20 cellular contexts compared by ENCODE assay signal in genomic region chr16:85619089-85619850, GRCh38. TPM values are rescaled to one million over a fixed set of nuclear protein-coding genes. Genes with fewer than 3 reads are reported as not detected.
DNase-seq lines count a peak whose midpoint lies in the region; ATAC-seq and TF ChIP-seq lines count a peak whose summit lies in the region.
"Had no signal": no experiment of that assay in that cellular context is flagged by ENCODE, and none has a peak within 500 bp of the region (broad histone marks: within the 10 kb centered on the region; RNA-seq: fewer than 3 reads in every experiment).

No MANE protein-coding gene starts in this region.

- H3K4me3 Mint-ChIP-seq in HFFc6 (no peak overlapping the region), natural killer cell (no peak overlapping the region)

- no peak overlapping the region for H2BK12ac ChIP-seq in neuronal stem cell (ENCODE audit: low read length)

- WGBS in body of pancreas, 2 donors: 76 to 83% methylated on average over 20 to 28 of the region's 28 CpGs
- WGBS in neuronal stem cell (ENCODE audit: extremely low coverage in 2 of 2, insufficient read length in 2 of 2, insufficient replicate concordance in 1 of 2), 2 donors: no CpG with 5 or more reads among the region's 28 CpGs

- no peak overlapping the region for H2BK5ac ChIP-seq in neuronal stem cell (ENCODE audit: low read length)

- H3K36me3 ChIP-seq in body of pancreas (replicated peaks in 1 of 2; ENCODE audit: insufficient read depth in 1 of 2, low read depth in 2 of 2) (no peaks in the 10 kb centered on the region), neuronal stem cell (replicated peaks in 1 of 2; ENCODE audit: control insufficient read depth in 2 of 2, insufficient read depth in 2 of 2, low read length in 2 of 2) (peaks cover 0 to 35% of the 10 kb centered on the region in 2 donors)
- H3K36me3 ChIP-seq: SJSA1 had no signal

- peak overlapping the region; percentile 14 for H3K9ac ChIP-seq in neuronal stem cell (ENCODE audit: low read depth, low read length, poor library complexity)

- peak overlapping the region; percentile 98 for H3K14ac ChIP-seq in neuronal stem cell (ENCODE audit: low read length)

- H2AFZ ChIP-seq in neuronal stem cell (ENCODE audit: low read length): no peak overlapping the region

- DNase-seq in NCI-H524 (lab: John Stamatoyannopoulos, UW): peak; percentile 96 to 98
- DNase-seq in body of pancreas: no peak
- no peak for DNase-seq in neuronal stem cell (ENCODE audit: low spot score)
- DNase-seq in kidney glomerular epithelial cell (lab: John Stamatoyannopoulos, UW): no peak
- DNase-seq in HFFc6: no peak
- DNase-seq in GM19240 (ENCODE audit: insufficient read length, low spot score): no peak
- DNase-seq in natural killer cell: no peak
- DNase-seq: CD4-positive, CD25-positive, alpha-beta regulatory T cell; DMS79; Karpas-422; MM.1S; NCI-H1105 treated with DMSO at 0.1 percent for 48 hours; NCI-H1694 treated with DMSO at 0.1 percent for 48 hours; NCI-H2107; NCI-H2227 treated with DMSO at 0.1 percent for 48 hours; NCI-H526; PC-3 had no signal

- TF ChIP-seq POLR2A in body of pancreas (IDR thresholded peaks at IDR 0.05): no peak

- ATAC-seq in body of pancreas: no peak
- ATAC-seq in natural killer cell: no peak
- ATAC-seq: A549, PC-3 had no signal

- H3K4me1 ChIP-seq in body of pancreas: peaks cover 100% of the 10 kb centered on the region
- peaks cover 30 to 33% of the 10 kb centered on the region in 2 donors for H3K4me1 ChIP-seq in neuronal stem cell (ENCODE audit: control insufficient read depth in 2 of 2, insufficient read depth in 1 of 2, low read depth in 1 of 2, low read length in 2 of 2)

- TF ChIP-seq CTCF in C4-2B (conservative IDR thresholded peaks at IDR 0.05): no peak
- TF ChIP-seq CTCF in body of pancreas (IDR thresholded peaks at IDR 0.05): no peak
- no peak for TF ChIP-seq CTCF in HFFc6 (IDR thresholded peaks at IDR 0.05)
- TF ChIP-seq CTCF in natural killer cell (IDR thresholded peaks at IDR 0.05): no peak

- H3K9me3 Mint-ChIP-seq in HFFc6: no peaks in the 10 kb centered on the region
- no peaks in the 10 kb centered on the region for H3K9me3 Mint-ChIP-seq in natural killer cell

- H3K4me1 Mint-ChIP-seq in HFFc6 (ENCODE audit: low read depth): peaks cover 5% of the 10 kb centered on the region; the same call in 1 of the 2 replicates
- peaks cover 65 to 86% of the 10 kb centered on the region in 2 donors for H3K4me1 Mint-ChIP-seq in natural killer cell

- no peak overlapping the region for H4K8ac ChIP-seq in neuronal stem cell (ENCODE audit: low read depth, low read length)

- no peak overlapping the region for H4K91ac ChIP-seq in neuronal stem cell (ENCODE audit: low read depth, low read length, poor library complexity)

- no peak overlapping the region for H3K4me3 ChIP-seq in body of pancreas
- no peak overlapping the region for H3K4me3 ChIP-seq in neuronal stem cell (ENCODE audit: low read length in 2 of 2)
- H3K4me3 ChIP-seq: A549, SJSA1 had no signal

- intact Hi-C loops in body of pancreas (cut with DNase I) (no loop called here), natural killer cell (cut with micrococcal nuclease) (loop anchor here (10.0 kb wide), 1 partner anchor 314 kb away; no protein-coding TSS in a partner anchor)

- H3K18ac ChIP-seq in neuronal stem cell (ENCODE audit: low read length): peak overlapping the region; percentile 44

- H3K4me2 ChIP-seq in neuronal stem cell (ENCODE audit: insufficient read depth, low read length, poor library complexity, severe bottlenecking): no peak overlapping the region
- H3K4me2 ChIP-seq: A549 had no signal

- H2BK120ac ChIP-seq in neuronal stem cell (ENCODE audit: low read depth, low read length): no peak overlapping the region

- peaks cover 2% of the 10 kb centered on the region for H3K79me1 ChIP-seq in neuronal stem cell (ENCODE audit: low read depth, low read length)

- H3K23ac ChIP-seq in neuronal stem cell (ENCODE audit: low read depth, low read length, poor library complexity): peak overlapping the region; percentile 45

- H3K27ac ChIP-seq in C4-2B (peak overlapping the region; percentile 99), body of pancreas (peak overlapping the region in 3 of 4 donors; percentile 5 to 89 (median 21)), neuronal stem cell (replicated peaks; ENCODE audit: low read length) (no peak overlapping the region)
- H3K27ac ChIP-seq: A549, SJSA1 had no signal

- H3K36me3 Mint-ChIP-seq in HFFc6 (ENCODE audit: low read depth) (peaks cover 9% of the 10 kb centered on the region; the same call in 1 of the 2 replicates), natural killer cell (no peaks in the 10 kb centered on the region)

- H3K27me3 Mint-ChIP-seq in HFFc6 (ENCODE audit: insufficient read depth) (peaks cover 12% of the 10 kb centered on the region), natural killer cell (ENCODE audit: low read depth in 2 of 2) (no peaks in the 10 kb centered on the region)

- H3K4ac ChIP-seq in neuronal stem cell (ENCODE audit: low read length): no peak overlapping the region

- no peak overlapping the region for H2AK5ac ChIP-seq in neuronal stem cell (ENCODE audit: low read depth, low read length)

- H3K9me3 ChIP-seq in body of pancreas (no peaks in the 10 kb centered on the region), neuronal stem cell (replicated peaks in 1 of 2; ENCODE audit: control insufficient read depth in 2 of 2, insufficient read depth in 1 of 2, low read depth in 1 of 2, low read length in 2 of 2) (peaks cover 0 to 3% of the 10 kb centered on the region in 2 donors)
- H3K9me3 ChIP-seq: A549, SJSA1 had no signal

- peak overlapping the region; percentile 46 for H2BK15ac ChIP-seq in neuronal stem cell (ENCODE audit: low read length)

- H3K27me3 ChIP-seq in body of pancreas: no peaks in the 10 kb centered on the region
- no peaks in the 10 kb centered on the region for H3K27me3 ChIP-seq in neuronal stem cell (ENCODE audit: control insufficient read depth in 3 of 3, insufficient read depth in 3 of 3, low read depth in 1 of 3, low read length in 3 of 3)
- H3K27me3 ChIP-seq: SJSA1 had no signal

- H3K27ac Mint-ChIP-seq in HFFc6 (no peak overlapping the region), natural killer cell (no peak overlapping the region)
- H3K27ac Mint-ChIP-seq: CD4-positive, CD25-positive, alpha-beta regulatory T cell had no signal

RNA-seq across cellular contexts. Expression of gene GSE1, which starts 6.1 kb away (rescaled TPM):
- total RNA-seq in body of pancreas: 100 to 1,000 TPM in 1 of 2 donors, 10 to 100 TPM in 1; 76.5 to 221 TPM
- 5.7 TPM for polyA plus RNA-seq in neuronal stem cell (2013, experiment 1 of 2)
- polyA plus RNA-seq in neuronal stem cell (2013, experiment 2 of 2): 6.2 TPM
- total RNA-seq in HFFc6 (2021; fragmentation: NEBNext Ultra II Directional; extraction: Animal tissue kit (Norgen Biotek cat#: 25700)): 10 to 100 TPM; 49.2 to 62.3 (median 58.1) TPM
- 100 to 1,000 TPM; 232 to 277 (median 233) TPM for total RNA-seq in natural killer cell

Comparison
In these comparisons a context has a peak if more than half of its experiments do, and no peak if none do; other contexts are left out.
1. DNase-seq: peak in NCI-H524 (2 of 2); none in body of pancreas (0 of 4), neuronal stem cell (single experiment), kidney glomerular epithelial cell (single experiment), HFFc6 (single experiment), GM19240 (single experiment) and natural killer cell (single experiment).